In the genomic region with DNA sequence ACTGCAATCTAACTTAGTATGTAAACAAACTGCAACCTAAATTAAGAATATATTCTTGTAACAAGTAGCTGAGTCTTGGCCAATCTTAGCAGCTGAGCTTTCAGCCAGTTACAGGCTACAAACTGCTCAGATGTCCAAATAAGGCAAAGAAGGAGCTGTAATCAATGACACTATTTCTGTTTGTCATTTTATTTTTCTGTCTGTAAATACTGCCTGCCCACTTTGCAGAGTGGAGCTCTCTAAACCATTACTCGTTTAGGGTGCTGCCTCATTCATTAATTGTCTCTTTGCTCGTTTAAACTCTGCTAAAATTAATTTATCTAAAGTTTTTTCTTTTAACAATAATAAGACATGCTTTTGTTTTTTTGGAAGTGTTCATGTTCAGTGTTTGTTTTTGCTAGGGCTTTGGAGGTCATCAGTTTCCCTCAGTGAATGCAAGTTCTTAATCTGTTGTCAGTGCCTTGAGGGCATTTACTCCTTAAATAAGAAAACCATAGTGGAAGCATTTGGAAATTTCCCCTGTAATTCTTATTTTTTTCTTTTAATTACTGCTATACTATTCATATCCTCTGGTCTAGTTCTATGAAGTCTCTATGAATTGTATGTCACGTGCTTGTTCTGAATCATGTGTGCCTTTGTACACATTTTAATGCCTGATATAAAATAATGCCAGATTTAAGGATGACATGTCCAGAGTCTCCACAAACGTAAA, we compare ENCODE assay signal across 16 cellular contexts. TPM values are rescaled to one million over a fixed set of nuclear protein-coding genes. Genes with fewer than 3 reads are reported as not detected.
DNase-seq lines count a peak whose midpoint lies in the region; ATAC-seq and TF ChIP-seq lines count a peak whose summit lies in the region.
"Had no signal": no experiment of that assay in that cellular context is flagged by ENCODE, and none has a peak within 500 bp of the region (broad histone marks: within the 10 kb centered on the region; RNA-seq: fewer than 3 reads in every experiment).

No MANE protein-coding gene starts in this region.

- ATAC-seq in HG03108 (IDR thresholded peaks at IDR 0.05; ENCODE audit: unreplicated experiment) = no peak
- ATAC-seq: PC-3 had no signal

- intact Hi-C loops in stomach (cut with DNase I; ENCODE audit: low total_unique reads) = no loop called here

- peaks cover 4% of the 10 kb centered on the region for H3K9me3 Mint-ChIP-seq in neural crest cell

- CTCF ChIA-PET in HEK293 (lab: Yijun Ruan, JAX) = interaction anchor here (0.7 kb wide), 1 partner anchor 299 kb away, joined by 3 read pairs; no protein-coding TSS in a partner anchor

- H3K4me3 ChIP-seq in HEK293 (ENCODE audit: low read depth, low read length) (no peak overlapping the region), choroid plexus epithelial cell (ENCODE audit: low read depth, low read length) (no peak overlapping the region), MG63 (no peak overlapping the region), stomach (no peak overlapping the region)
- H3K4me3 ChIP-seq: SJSA1 had no signal

- in situ Hi-C loops in GM13976 (cut with MboI; ENCODE audit: low sequenced_read_pairs, unreplicated experiment) = no loop called here

- H3K4me3 Mint-ChIP-seq in neural crest cell = no peak overlapping the region

- no peak for TF ChIP-seq POLR2A in stomach (IDR thresholded peaks at IDR 0.05)

- POLR2A ChIA-PET in HEK293 (lab: Yijun Ruan, JAX) = interaction anchor here (0.6 to 1.1 kb wide), 2 partner anchors 315 to 707 kb away, joined by 3 to 4 read pairs; a partner anchor contains a TSS

- TF ChIP-seq EP300 in stomach (IDR thresholded peaks at IDR 0.05) = no peak

- no peaks in the 10 kb centered on the region for H3K27me3 Mint-ChIP-seq in neural crest cell (ENCODE audit: low read depth)

- DNase-seq in NCI-H69 (lab: John Stamatoyannopoulos, UW) = peak; percentile 20
- peak; percentile 21 for DNase-seq in choroid plexus epithelial cell (ENCODE audit: low read depth)
- DNase-seq in neural crest cell (ENCODE audit: low read depth, low spot score) = no peak
- no peak for DNase-seq in MG63
- no peak for DNase-seq in GM13976 (ENCODE audit: low spot score)
- no peak for DNase-seq in stomach
- DNase-seq: DMS79 treated with DMSO at 0.1 percent for 48 hours, GOT3, Karpas-422, NCI-H1417, NCI-H1930, NCI-H524 treated with DMSO at 0.1 percent for 48 hours, PC-3 had no signal

- WGBS in stomach, 5 donors = 56 to 66% (median 57%) methylated on average over 4 of the region's 4 CpGs

- H3K27me3 ChIP-seq in MG63 (no peaks in the 10 kb centered on the region), stomach (no peaks in the 10 kb centered on the region)
- H3K27me3 ChIP-seq: SJSA1 had no signal

- H3K36me3 ChIP-seq in HEK293 (ENCODE audit: control insufficient read depth in 2 of 2, insufficient read depth in 1 of 2, low read length in 2 of 2) (no peaks in the 10 kb centered on the region), MG63 (no peaks in the 10 kb centered on the region), stomach (no peaks in the 10 kb centered on the region)
- H3K36me3 ChIP-seq: SJSA1 had no signal

- H3K9me3 ChIP-seq in HEK293 (ENCODE audit: control insufficient read depth, insufficient read depth, low read depth, low read length) (no peaks in the 10 kb centered on the region), MG63 (no peaks in the 10 kb centered on the region), stomach (no peaks in the 10 kb centered on the region)
- H3K9me3 ChIP-seq: SJSA1 had no signal

- H3K36me3 Mint-ChIP-seq in neural crest cell (ENCODE audit: low read depth) = no peaks in the 10 kb centered on the region

- H3K4me1 ChIP-seq in HEK293 (ENCODE audit: control insufficient read depth, insufficient read depth, low read length) (peaks cover 2% of the 10 kb centered on the region; the same call in 1 of the 2 replicates), stomach (no peaks in the 10 kb centered on the region)

- H3K27ac ChIP-seq in HEK293 (ENCODE audit: extremely low read depth, low read depth, low read length) = no peak overlapping the region
- H3K27ac ChIP-seq in stomach = no peak overlapping the region
- H3K27ac ChIP-seq: SJSA1 had no signal

- peak overlapping the region; percentile 47 for H3K27ac Mint-ChIP-seq in neural crest cell (ENCODE audit: unreplicated experiment)

- TF ChIP-seq CTCF in HEK293 (tag by site-specific recombination; IDR thresholded peaks at IDR 0.05) (no peak), choroid plexus epithelial cell (conservative IDR thresholded peaks at IDR 0.05; ENCODE audit: low read depth, low read length) (no peak), neural crest cell (conservative IDR thresholded peaks at IDR 0.05) (no peak), GM13976 (IDR thresholded peaks at IDR 0.05; ENCODE audit: borderline replicate concordance, control extremely low read depth, extremely low read depth, insufficient read depth, missing control alignments) (no peak), stomach (IDR thresholded peaks at IDR 0.05) (no peak)

- peaks cover 25% of the 10 kb centered on the region for H3K4me1 Mint-ChIP-seq in neural crest cell

TF ChIP-seq in HEK293, 187 proteins besides CTCF, POLR2A, EP300 and RAD21:
- TF ChIP-seq, protein P1, sequence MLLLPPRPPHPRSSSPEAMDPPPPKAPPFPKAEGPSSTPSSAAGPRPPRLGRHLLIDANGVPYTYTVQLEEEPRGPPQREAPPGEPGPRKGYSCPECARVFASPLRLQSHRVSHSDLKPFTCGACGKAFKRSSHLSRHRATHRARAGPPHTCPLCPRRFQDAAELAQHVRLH (tag by site-specific recombination; IDR thresholded peaks at IDR 0.05) = no peak
- peak; percentile 41; the same call in 1 of the 2 replicates for TF ChIP-seq ZNF549 (tag by site-specific recombination; IDR thresholded peaks at IDR 0.05)

RNA-seq across cellular contexts. Expression of a gene that starts 3.6 kb away (rescaled TPM):
- total RNA-seq in neural crest cell (not detected in 2 replicates), stomach (not detected)
- total RNA-seq in MG63 (2014; rRNA removed; shearing (Covaris generic); ENCODE audit: low replicate concordance) = not detected in 2 replicates
- not detected for polyA plus RNA-seq in stomach
- total RNA-seq: PC-3, SJSA1 had no signal

Comparison
In these comparisons a context has a peak if more than half of its experiments do, and no peak if none do; other contexts are left out.
1. DNase-seq: peak in NCI-H69 (single experiment) and choroid plexus epithelial cell (single experiment); none in neural crest cell (single experiment), MG63 (single experiment), GM13976 (single experiment) and stomach (single experiment).